4 cellular contexts compared by ENCODE assay signal in genomic region chr9:101327422-101327909, GRCh38. TPM values are rescaled to one million over a fixed set of nuclear protein-coding genes. Genes with fewer than 3 reads are reported as not detected.
"Had no signal": no experiment of that assay in that cellular context is flagged by ENCODE, and none has a peak within 500 bp of the region (broad histone marks: within the 10 kb centered on the region; RNA-seq: fewer than 3 reads in every experiment).

No MANE protein-coding gene starts in this region.

RNA-seq across cellular contexts. Expression of gene BAAT, which starts 57.3 kb away (rescaled TPM):
- total RNA-seq: activated CD4-positive, alpha-beta memory T cell treated with anti-CD3 and anti-CD28 coated beads, Interleukin-2, amount 10 ng/mL, durations not matched to agents 7 days and 5 days; activated naive CD4-positive, alpha-beta T cell treated with anti-CD3 and anti-CD28 coated beads for 36 hours; cardiac muscle cell; Right ventricle myocardium inferior had no signal
- polyA plus RNA-seq: cardiac muscle cell had no signal
